1 cellular context compared by ENCODE assay signal in the genomic region with DNA sequence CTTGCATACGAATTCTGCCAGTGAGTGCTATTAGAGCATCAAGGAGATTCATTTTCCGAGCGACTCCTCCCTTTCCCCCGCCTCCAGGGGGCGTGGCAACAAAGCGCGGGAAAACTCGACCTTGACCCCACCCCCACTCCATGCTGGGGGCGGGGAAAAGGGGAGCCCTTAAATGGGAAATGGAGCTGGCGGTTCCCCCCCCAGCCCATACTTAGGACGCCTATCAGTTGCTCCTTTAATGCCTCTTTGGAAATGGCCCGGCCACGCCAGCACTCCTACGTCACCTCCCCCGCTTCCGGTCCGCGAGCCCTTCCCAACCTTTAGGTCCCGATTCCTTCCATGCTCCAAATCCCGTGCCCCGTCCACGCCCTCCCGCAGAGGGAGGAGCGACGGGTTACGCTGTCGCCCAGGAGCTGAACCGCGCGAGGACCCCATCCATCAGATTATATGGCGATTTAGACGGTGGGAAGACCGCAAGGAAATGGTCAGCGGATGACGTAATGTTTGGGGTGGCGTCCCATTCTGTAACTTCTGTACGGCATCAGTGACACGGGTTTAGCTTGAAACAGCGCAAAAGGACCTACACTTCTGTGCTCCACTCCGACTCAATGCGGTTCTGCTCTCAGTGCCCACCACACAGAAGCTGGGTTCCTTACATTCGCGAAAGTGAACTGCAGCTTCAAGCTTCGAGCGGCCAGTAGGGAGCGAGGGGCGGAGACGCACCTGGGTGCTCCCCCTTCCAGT.
TF ChIP-seq lines count a peak whose summit lies in the region.

No MANE protein-coding gene starts in this region.

TF ChIP-seq in K562, 482 proteins besides CTCF, POLR2A, EP300 and RAD21 (continued from another document and continues in another):
- peak; percentile 61; the same call in 1 of the 2 replicates for TF ChIP-seq MECOM (CRISPR knock-in tag; IDR thresholded peaks at IDR 0.05)
- TF ChIP-seq CEBPG (CRISPR knock-in tag; IDR thresholded peaks at IDR 0.05): peak; percentile 91
- peak; percentile 93 to 97 for TF ChIP-seq CEBPG (tag; conservative IDR thresholded peaks at IDR 0.05 in 1 of 2, IDR thresholded peaks at IDR 0.05 in 1 of 2)
- TF ChIP-seq ZNF232 (CRISPR knock-in tag; IDR thresholded peaks at IDR 0.05): 0 out of 2 replicates have a peak, but pooled peaks have one; percentile 42
- TF ChIP-seq L3MBTL2 (IDR thresholded peaks at IDR 0.05): peak; percentile 94
- peak; percentile 72 for TF ChIP-seq ZEB2 (IDR thresholded peaks at IDR 0.05)
- TF ChIP-seq RREB1 (CRISPR knock-in tag; IDR thresholded peaks at IDR 0.05): 0 out of 2 replicates have a peak, but pooled peaks have one; percentile 83
- TF ChIP-seq YBX1 (IDR thresholded peaks at IDR 0.05): no peak
- peak; percentile 97 for TF ChIP-seq E2F3 (CRISPR knock-in tag; IDR thresholded peaks at IDR 0.05)
- no peak for TF ChIP-seq HNRNPL (IDR thresholded peaks at IDR 0.05; ENCODE audit: low read depth, low read length)
- peak; percentile 89 for TF ChIP-seq CREB1 (IDR thresholded peaks at IDR 0.05)
- peak; percentile 93 for TF ChIP-seq CREB1 (CRISPR knock-in tag; IDR thresholded peaks at IDR 0.05)
- 0 out of 2 replicates have a peak, but pooled peaks have one; percentile 17 for TF ChIP-seq ZHX1 (conservative IDR thresholded peaks at IDR 0.05; ENCODE audit: low read length)
- TF ChIP-seq ATF1 (CRISPR knock-in tag; IDR thresholded peaks at IDR 0.05): peak; percentile 41
- TF ChIP-seq ATF1 (tag; IDR thresholded peaks at IDR 0.05): peak; percentile 99
- peak in 1 of 2 experiments; percentile 56; a peak in 1 of 4 replicates for TF ChIP-seq RCOR1 (IDR thresholded peaks at IDR 0.05; ENCODE audit: borderline replicate concordance in 1 of 2, low read depth in 2 of 2, low read length in 2 of 2)
- TF ChIP-seq, protein P1, sequence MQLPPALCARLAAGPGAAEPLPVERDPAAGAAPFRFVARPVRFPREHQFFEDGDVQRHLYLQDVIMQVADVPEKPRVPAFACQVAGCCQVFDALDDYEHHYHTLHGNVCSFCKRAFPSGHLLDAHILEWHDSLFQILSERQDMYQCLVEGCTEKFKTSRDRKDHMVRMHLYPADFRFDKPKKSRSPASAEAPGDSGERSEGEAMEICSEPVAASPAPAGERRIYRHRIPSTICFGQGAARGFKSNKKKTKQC (CRISPR knock-in tag; IDR thresholded peaks at IDR 0.05): peak; percentile 89
- TF ChIP-seq HLTF (IDR thresholded peaks at IDR 0.05): peak; percentile 71; the same call in 1 of the 2 replicates
- TF ChIP-seq, protein P2, sequence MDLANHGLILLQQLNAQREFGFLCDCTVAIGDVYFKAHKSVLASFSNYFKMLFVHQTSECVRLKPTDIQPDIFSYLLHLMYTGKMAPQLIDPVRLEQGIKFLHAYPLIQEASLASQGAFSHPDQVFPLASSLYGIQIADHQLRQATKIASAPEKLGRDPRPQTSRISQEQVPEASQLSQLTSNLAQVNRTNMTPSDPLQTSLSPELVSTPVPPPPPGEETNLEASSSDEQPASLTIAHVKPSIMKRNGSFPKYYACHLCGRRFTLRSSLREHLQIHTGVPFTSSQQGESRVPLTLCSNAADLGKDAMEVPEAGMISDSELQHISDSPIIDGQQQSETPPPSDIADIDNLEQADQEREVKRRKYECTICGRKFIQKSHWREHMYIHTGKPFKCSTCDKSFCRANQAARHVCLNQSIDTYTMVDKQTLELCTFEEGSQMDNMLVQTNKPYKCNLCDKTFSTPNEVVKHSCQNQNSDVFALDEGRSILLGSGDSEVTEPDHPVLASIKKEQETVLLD (IDR thresholded peaks at IDR 0.05): 0 out of 2 replicates have a peak, but pooled peaks have one; percentile 62
- TF ChIP-seq SAFB (IDR thresholded peaks at IDR 0.05; ENCODE audit: borderline replicate concordance, low read depth, low read length): no peak; the same call in 1 of the 2 replicates
- no peak for TF ChIP-seq RBM15 (IDR thresholded peaks at IDR 0.05; ENCODE audit: insufficient read depth, low read length)
- TF ChIP-seq NCOA1 (IDR thresholded peaks at IDR 0.05; ENCODE audit: low read depth): peak; percentile 97
- TF ChIP-seq TBL1XR1 (IDR thresholded peaks at IDR 0.05; ENCODE audit: low read length in 2 of 2): 0 out of 4 replicates have a peak, but pooled peaks of 1 of the 2 experiments have one; percentile 26
- no peak for TF ChIP-seq ZNF75A (CRISPR knock-in tag; IDR thresholded peaks at IDR 0.05)
- TF ChIP-seq HIVEP1 (CRISPR knock-in tag; IDR thresholded peaks at IDR 0.05): no peak
- TF ChIP-seq HDAC1 (IDR thresholded peaks at IDR 0.05): peak in 1 of 2 experiments; percentile 90; a peak in 2 of 4 replicates
- peak; percentile 100 for TF ChIP-seq ATF3 (IDR thresholded peaks at IDR 0.05)
- peak; percentile 98 for TF ChIP-seq ATF3 (CRISPR knock-in tag; conservative IDR thresholded peaks at IDR 0.05)
- TF ChIP-seq GTF2F1 (IDR thresholded peaks at IDR 0.05; ENCODE audit: low read depth, low read length): peak; percentile 26
- peak; percentile 90; the same call in 1 of the 2 replicates for TF ChIP-seq MTA3 (IDR thresholded peaks at IDR 0.05; ENCODE audit: borderline replicate concordance)
- peak; percentile 100 for TF ChIP-seq RB1 (IDR thresholded peaks at IDR 0.05; ENCODE audit: low read depth)
- no peak for TF ChIP-seq SRSF3 (IDR thresholded peaks at IDR 0.05; ENCODE audit: insufficient read depth, low read length)
- no peak for TF ChIP-seq BRCA1 (IDR thresholded peaks at IDR 0.05)
- no peak for TF ChIP-seq BRCA1 (CRISPR knock-in tag; IDR thresholded peaks at IDR 0.05)
- TF ChIP-seq, protein P3, sequence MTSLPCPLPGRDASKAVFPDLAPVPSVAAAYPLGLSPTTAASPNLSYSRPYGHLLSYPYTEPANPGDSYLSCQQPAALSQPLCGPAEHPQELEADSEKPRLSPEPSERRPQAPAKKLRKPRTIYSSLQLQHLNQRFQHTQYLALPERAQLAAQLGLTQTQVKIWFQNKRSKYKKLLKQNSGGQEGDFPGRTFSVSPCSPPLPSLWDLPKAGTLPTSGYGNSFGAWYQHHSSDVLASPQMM (CRISPR knock-in tag; IDR thresholded peaks at IDR 0.05): no peak
- TF ChIP-seq ETS1 (conservative IDR thresholded peaks at IDR 0.05; ENCODE audit: control insufficient read depth, low read depth, low read length): peak; percentile 63
- TF ChIP-seq TRIM24 (IDR thresholded peaks at IDR 0.05): peak; percentile 51 to 53; a peak in 1 of 4 replicates
- TF ChIP-seq ZNF76 (CRISPR knock-in tag; IDR thresholded peaks at IDR 0.05; ENCODE audit: borderline replicate concordance): 0 out of 2 replicates have a peak, but pooled peaks have one; percentile 48
- 0 out of 2 replicates have a peak, but pooled peaks have one; percentile 19 for TF ChIP-seq NR4A1 (CRISPR knock-in tag; IDR thresholded peaks at IDR 0.05)
- TF ChIP-seq NR4A1 (tag; IDR thresholded peaks at IDR 0.05): no peak
- TF ChIP-seq, protein P4, sequence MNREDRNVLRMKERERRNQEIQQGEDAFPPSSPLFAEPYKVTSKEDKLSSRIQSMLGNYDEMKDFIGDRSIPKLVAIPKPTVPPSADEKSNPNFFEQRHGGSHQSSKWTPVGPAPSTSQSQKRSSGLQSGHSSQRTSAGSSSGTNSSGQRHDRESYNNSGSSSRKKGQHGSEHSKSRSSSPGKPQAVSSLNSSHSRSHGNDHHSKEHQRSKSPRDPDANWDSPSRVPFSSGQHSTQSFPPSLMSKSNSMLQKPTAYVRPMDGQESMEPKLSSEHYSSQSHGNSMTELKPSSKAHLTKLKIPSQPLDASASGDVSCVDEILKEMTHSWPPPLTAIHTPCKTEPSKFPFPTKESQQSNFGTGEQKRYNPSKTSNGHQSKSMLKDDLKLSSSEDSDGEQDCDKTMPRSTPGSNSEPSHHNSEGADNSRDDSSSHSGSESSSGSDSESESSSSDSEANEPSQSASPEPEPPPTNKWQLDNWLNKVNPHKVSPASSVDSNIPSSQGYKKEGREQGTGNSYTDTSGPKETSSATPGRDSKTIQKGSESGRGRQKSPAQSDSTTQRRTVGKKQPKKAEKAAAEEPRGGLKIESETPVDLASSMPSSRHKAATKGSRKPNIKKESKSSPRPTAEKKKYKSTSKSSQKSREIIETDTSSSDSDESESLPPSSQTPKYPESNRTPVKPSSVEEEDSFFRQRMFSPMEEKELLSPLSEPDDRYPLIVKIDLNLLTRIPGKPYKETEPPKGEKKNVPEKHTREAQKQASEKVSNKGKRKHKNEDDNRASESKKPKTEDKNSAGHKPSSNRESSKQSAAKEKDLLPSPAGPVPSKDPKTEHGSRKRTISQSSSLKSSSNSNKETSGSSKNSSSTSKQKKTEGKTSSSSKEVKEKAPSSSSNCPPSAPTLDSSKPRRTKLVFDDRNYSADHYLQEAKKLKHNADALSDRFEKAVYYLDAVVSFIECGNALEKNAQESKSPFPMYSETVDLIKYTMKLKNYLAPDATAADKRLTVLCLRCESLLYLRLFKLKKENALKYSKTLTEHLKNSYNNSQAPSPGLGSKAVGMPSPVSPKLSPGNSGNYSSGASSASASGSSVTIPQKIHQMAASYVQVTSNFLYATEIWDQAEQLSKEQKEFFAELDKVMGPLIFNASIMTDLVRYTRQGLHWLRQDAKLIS (CRISPR knock-in tag; IDR thresholded peaks at IDR 0.05): peak; percentile 98
- peak; percentile 60 for TF ChIP-seq CHD2 (IDR thresholded peaks at IDR 0.05; ENCODE audit: low read depth, low read length)
- peak; percentile 76; the same call in 1 of the 2 replicates for TF ChIP-seq MTA1 (IDR thresholded peaks at IDR 0.05; ENCODE audit: borderline replicate concordance)
- TF ChIP-seq TAL1 (IDR thresholded peaks at IDR 0.05): 0 out of 2 replicates have a peak, but pooled peaks have one; percentile 12
- TF ChIP-seq RBFOX2 (IDR thresholded peaks at IDR 0.05; ENCODE audit: low read depth, low read length): peak; percentile 81
- TF ChIP-seq BRD9 (IDR thresholded peaks at IDR 0.05; ENCODE audit: low read depth, partially characterized antibody): peak; percentile 89
- TF ChIP-seq ZFP36 (IDR thresholded peaks at IDR 0.05; ENCODE audit: low read depth, low read length, partially characterized antibody): no peak
